In genomic region chr4:2465032-2465431, GRCh38 we compare ENCODE assay signal across 32 cellular contexts. TPM values are rescaled to one million over a fixed set of nuclear protein-coding genes. Genes with fewer than 3 reads are reported as not detected.
"Had no signal": no experiment of that assay in that cellular context is flagged by ENCODE, and none has a peak within 500 bp of the region (broad histone marks: within the 10 kb centered on the region; RNA-seq: fewer than 3 reads in every experiment).

No MANE protein-coding gene starts in this region.

- H2AFZ ChIP-seq: PC-9 had no signal

- H3K9ac ChIP-seq: KMS-11 had no signal

- ATAC-seq: activated naive CD8-positive, alpha-beta T cell treated with anti-CD3 and anti-CD28 coated beads, Interleukin-2, amount 50 U/mL, for 24 hours had no signal

- DNase-seq: activated B cell treated with CpG ODN at 0.5 μM for 24 hours; activated CD4-positive, alpha-beta memory T cell treated with anti-CD3 and anti-CD28 coated beads for 36 hours; activated CD4-positive, alpha-beta T cell treated with anti-CD3 and anti-CD28 coated beads for 4 hours; activated CD4-positive, alpha-beta T cell treated with anti-CD3 and anti-CD28 coated beads, Interleukin-2, amount 50 U/mL, for 1 hour; activated CD4-positive, CD25-positive, alpha-beta regulatory T cell treated with anti-CD3 and anti-CD28 coated beads, Interleukin-2, amount 50 U/mL, for 72 hours; activated CD8-positive, alpha-beta memory T cell treated with anti-CD3 and anti-CD28 coated beads, Interleukin-2, amount 50 U/mL, for 48 hours; activated effector memory CD4-positive, alpha-beta T cell treated with Interleukin-2 at 50 U/mL for 16 hours; activated naive CD4-positive, alpha-beta T cell treated with anti-CD3 and anti-CD28 coated beads, Interleukin-2, amount 10 ng/mL, durations not matched to agents 7 days and 5 days; activated naive CD8-positive, alpha-beta T cell treated with anti-CD3 and anti-CD28 coated beads, Interleukin-2, amount 50 U/mL, for 24 hours; activated T-cell treated with anti-CD3 and anti-CD28 coated beads, Interleukin-2, amount 50 U/mL, for 48 hours; anterior cingulate cortex; central memory CD4-positive, alpha-beta T cell; MM.1S; MV-4-11; NCI-H1092; NCI-H1436 treated with DMSO at 0.1 percent for 48 hours; NCI-H1694 treated with DMSO at 0.1 percent for 48 hours; NCI-H2029; NCI-H345; NCI-H524 treated with DMSO at 0.1 percent for 48 hours; NCI-H748 treated with DMSO at 0.1 percent for 48 hours; PC-9; SW 1271; T-helper 1 cell; T-helper 2 cell; T-helper 9 cell had no signal

- H3K4me2 ChIP-seq: KMS-11, PC-9 had no signal

- H3K27ac ChIP-seq: KMS-11, PC-9, VCaP had no signal

- FAIRE-seq: RCC 7860 had no signal

- H3K4me3 ChIP-seq: PC-9 had no signal

RNA-seq across cellular contexts. Expression of gene CFAP99, which starts 46.3 kb away (rescaled TPM):
- total RNA-seq: activated B cell treated with CpG ODN at 0.5 μM for 24 hours; activated CD4-positive, alpha-beta memory T cell treated with anti-CD3 and anti-CD28 coated beads for 36 hours; LHCN-M2; NCI-H460; OCI-LY7 had no signal
